Comparison of ENCODE assay signal across 17 cellular contexts in the genomic region with DNA sequence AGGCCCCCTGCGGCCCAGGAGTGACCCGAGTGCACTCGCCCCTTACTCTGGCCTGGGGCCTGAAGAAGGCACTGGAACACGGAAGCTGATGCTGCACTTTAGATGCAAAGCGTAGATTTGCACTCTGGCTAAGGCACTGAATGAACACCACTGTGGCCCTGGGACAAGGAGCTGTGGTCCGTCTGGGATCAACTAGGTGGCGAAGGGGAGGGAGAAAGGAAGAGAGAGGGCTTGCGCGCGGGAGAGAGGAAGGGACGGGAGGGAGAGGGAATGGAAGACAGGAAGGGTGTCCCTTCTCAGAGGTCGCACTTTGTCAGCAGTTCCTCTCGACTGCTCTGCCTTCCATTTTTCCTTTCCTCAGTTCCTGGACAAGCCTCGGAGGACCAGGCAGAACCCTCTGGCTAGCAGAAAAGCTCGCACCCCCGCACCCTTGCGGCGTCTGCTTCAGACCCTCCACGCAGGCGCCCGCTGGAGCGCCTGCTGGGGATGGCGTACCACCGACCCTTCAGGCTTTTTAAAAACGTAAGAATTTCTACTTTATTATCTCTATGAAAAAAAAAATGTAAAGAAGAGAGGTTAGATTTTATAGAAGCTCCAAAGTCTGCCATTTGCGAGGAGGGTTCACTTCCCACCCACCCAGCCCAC. TPM values are rescaled to one million over a fixed set of nuclear protein-coding genes. Genes with fewer than 3 reads are reported as not detected.
DNase-seq lines count a peak whose midpoint lies in the region; ATAC-seq, FAIRE-seq and TF ChIP-seq lines count a peak whose summit lies in the region.
"Had no signal": no experiment of that assay in that cellular context is flagged by ENCODE, and none has a peak within 500 bp of the region (broad histone marks: within the 10 kb centered on the region; RNA-seq: fewer than 3 reads in every experiment).

No MANE protein-coding gene starts in this region.

- peaks cover 1% of the 10 kb centered on the region for H3K36me3 Mint-ChIP-seq in chondrocyte (ENCODE audit: low read depth)
- H3K36me3 Mint-ChIP-seq: CD8-positive, alpha-beta T cell had no signal

- ATAC-seq in HG03175 (IDR thresholded peaks at IDR 0.05; ENCODE audit: unreplicated experiment): no peak
- ATAC-seq: CD8-positive, alpha-beta T cell; Panc1 had no signal

- H3K9me3 Mint-ChIP-seq in chondrocyte (ENCODE audit: low read depth): no peaks in the 10 kb centered on the region
- H3K9me3 Mint-ChIP-seq: CD8-positive, alpha-beta T cell had no signal

- 4 to 8% (median 4%) methylated on average over 24 to 26 of the region's 26 CpGs for WGBS in spleen, 5 donors

- H3K27ac ChIP-seq in HUES48 (ENCODE audit: low read depth, low read length) (no peak overlapping the region), kidney (ENCODE audit: low read depth in 2 of 2, low read length in 2 of 2) (no peak overlapping the region), spleen (no peak overlapping the region)
- H3K27ac ChIP-seq: stomach had no signal

- DNase-seq in chondrocyte (ENCODE audit: low spot score) (no peak), kidney (peak; percentile 47), spleen (peak; percentile 41), AG08395 (ENCODE audit: low spot score) (no peak), NCI-H2227 treated with DMSO at 0.1 percent for 48 hours (lab: John Stamatoyannopoulos, UW) (no peak)
- DNase-seq: activated CD8-positive, alpha-beta memory T cell treated with anti-CD3 and anti-CD28 coated beads for 24 hours; activated naive CD4-positive, alpha-beta T cell treated with anti-CD3 and anti-CD28 coated beads, Interleukin-2, amount 50 U/mL, for 16 hours; CD8-positive, alpha-beta T cell; foreskin melanocyte; NCI-H345; stimulated activated CD4-positive, alpha-beta T cell treated with anti-CD3 and anti-CD28 coated beads, Interleukin-4, amount 100 ng/mL, for 24 hours; stomach had no signal

- intact Hi-C loops in kidney (cut with DNase I): no loop called here
- intact Hi-C loops in spleen (cut with DNase I; ENCODE audit: low total_unique reads): no loop called here

- H3K4me3 ChIP-seq in HUES48 (ENCODE audit: low read depth, low read length) (peak overlapping the region; percentile 68), kidney (ENCODE audit: low read length in 2 of 2) (no peak overlapping the region), spleen (peak overlapping the region in 2 of 8 donors; percentile 20 to 46)

- TF ChIP-seq CTCF in chondrocyte (IDR thresholded peaks at IDR 0.05) (no peak), kidney (IDR thresholded peaks at IDR 0.05; ENCODE audit: borderline replicate concordance, extremely low read depth, insufficient read depth) (no peak), spleen (IDR thresholded peaks at IDR 0.05 in 8 of 11, conservative IDR thresholded peaks at IDR 0.05 in 3 of 11) (no peak)

- peaks cover 16% of the 10 kb centered on the region for H3K4me1 Mint-ChIP-seq in chondrocyte (ENCODE audit: low read depth)

- peaks cover 47% of the 10 kb centered on the region for H3K27me3 Mint-ChIP-seq in chondrocyte (ENCODE audit: low read depth)

- no peaks in the 10 kb centered on the region for H3K36me3 ChIP-seq in HUES48 (ENCODE audit: control insufficient read depth, insufficient read depth, low read length)
- H3K36me3 ChIP-seq in kidney (ENCODE audit: control insufficient read depth in 1 of 2, insufficient read depth in 2 of 2, low read length in 2 of 2): no peaks in the 10 kb centered on the region
- H3K36me3 ChIP-seq in spleen: no peaks in the 10 kb centered on the region
- H3K36me3 ChIP-seq: stomach had no signal

- H3K4me1 ChIP-seq in HUES48 (ENCODE audit: control insufficient read depth, insufficient read depth, low read length) (peaks cover 42% of the 10 kb centered on the region), kidney (ENCODE audit: control insufficient read depth in 1 of 2, insufficient read depth in 1 of 2, low read depth in 1 of 2, low read length in 2 of 2) (no peaks in the 10 kb centered on the region), spleen (peaks cover 0 to 7% (median 0%) of the 10 kb centered on the region in 6 donors)

- no peak overlapping the region for H3K27ac Mint-ChIP-seq in chondrocyte (ENCODE audit: unreplicated experiment)
- H3K27ac Mint-ChIP-seq: CD8-positive, alpha-beta T cell had no signal

- peak overlapping the region; percentile 61 for H3K4me3 Mint-ChIP-seq in chondrocyte (ENCODE audit: unreplicated experiment)
- H3K4me3 Mint-ChIP-seq: CD8-positive, alpha-beta T cell had no signal

- H3K27me3 ChIP-seq in HUES48 (ENCODE audit: control insufficient read depth, insufficient read depth, low read length) (peaks cover 87% of the 10 kb centered on the region), spleen (replicated peaks in 1 of 7) (peaks cover 5 to 72% (median 47%) of the 10 kb centered on the region in 7 donors)

- H3K9ac ChIP-seq in HUES48 (ENCODE audit: low read depth, low read length): no peak overlapping the region
- no peak overlapping the region for H3K9ac ChIP-seq in kidney (ENCODE audit: low read length in 2 of 2)

- H3K9me3 ChIP-seq in HUES48 (ENCODE audit: control insufficient read depth, insufficient read depth, low read length) (no peaks in the 10 kb centered on the region), kidney (ENCODE audit: control insufficient read depth in 1 of 2, low read length in 2 of 2) (no peaks in the 10 kb centered on the region), spleen (peaks cover 0 to 3% (median 0%) of the 10 kb centered on the region in 8 donors)

- no peak for FAIRE-seq in kidney (lab: Jason Lieb, UNC)

- no peak for TF ChIP-seq POLR2A in spleen (IDR thresholded peaks at IDR 0.05)

RNA-seq across cellular contexts. Expression of a gene that starts 1.2 kb away (rescaled TPM):
- total RNA-seq in chondrocyte: not detected in 3 replicates
- not detected for total RNA-seq in kidney
- polyA plus RNA-seq in kidney (ENCODE audit: insufficient read depth, low read depth, low replicate concordance): not detected
- total RNA-seq in spleen: not detected
- not detected for polyA plus RNA-seq in spleen
- total RNA-seq: CD8-positive, alpha-beta T cell; lower leg skin; omental fat pad; stomach had no signal
- polyA plus RNA-seq: stomach had no signal

RNA-seq across cellular contexts. Expression of a gene that starts 26.6 kb away (rescaled TPM):
- 26.5 to 31.8 TPM (median 26.9 TPM) in 3 replicates for total RNA-seq in chondrocyte
- total RNA-seq in kidney: 1.3 TPM
- polyA plus RNA-seq in kidney (ENCODE audit: insufficient read depth, low read depth, low replicate concordance): 1.7 TPM
- not detected for total RNA-seq in spleen
- under 1 TPM in 1 of 3 donors, not detected in 2; 0.33 TPM for polyA plus RNA-seq in spleen
- total RNA-seq: CD8-positive, alpha-beta T cell had no signal

Comparison
In these comparisons a context has a peak if more than half of its experiments do, and no peak if none do; other contexts are left out.
1. DNase-seq: peak in kidney (single experiment) and spleen (single experiment); none in chondrocyte (single experiment), AG08395 (single experiment) and NCI-H2227 treated with DMSO at 0.1 percent for 48 hours (single experiment).
2. RNA of a gene that starts 26.6 kb away (total RNA-seq): 26.5 to 31.8 TPM in chondrocyte; 1.3 TPM in kidney (single experiment) and not detected in spleen; every median in the first group is over 10 times any median in the second.